In the genomic region with DNA sequence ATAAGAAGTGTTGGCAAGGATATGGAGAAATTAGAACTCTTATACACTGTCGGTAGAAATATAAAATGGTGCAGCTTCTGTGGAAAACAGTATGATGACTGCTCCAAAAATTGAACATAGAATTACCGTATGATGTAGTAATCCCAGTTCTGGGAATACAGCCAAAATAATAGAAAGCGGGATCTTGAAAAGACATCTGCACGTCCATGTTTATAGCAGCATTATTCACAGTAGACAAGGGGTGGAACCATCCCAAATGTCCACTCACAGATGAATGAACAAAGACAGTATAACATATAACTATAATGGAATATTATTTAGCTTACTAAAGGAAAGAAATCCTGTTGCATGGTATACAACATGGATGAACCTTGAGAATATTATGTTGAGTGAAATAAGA, we compare ENCODE assay signal across 20 cellular contexts.
DNase-seq lines count a peak whose midpoint lies in the region; ATAC-seq and TF ChIP-seq lines count a peak whose summit lies in the region.
"Had no signal": no experiment of that assay in that cellular context is flagged by ENCODE, and none has a peak within 500 bp of the region (broad histone marks: within the 10 kb centered on the region; RNA-seq: fewer than 3 reads in every experiment).

No MANE protein-coding gene starts in this region.

- CTCF ChIA-PET in AG04450 (lab: Charles Lee): interaction anchor here (1.3 kb wide), 1 partner anchor 9 kb away, joined by 3 read pairs; no protein-coding TSS in a partner anchor

- H3K27ac Mint-ChIP-seq in progenitor cell of endocrine pancreas: no peak overlapping the region

- no peak overlapping the region for H3K27ac ChIP-seq in AG04450 (ENCODE audit: low read depth, low read length)
- H3K27ac ChIP-seq: C4-2B, parathyroid adenoma had no signal

- TF ChIP-seq CTCF in AG04450 (IDR thresholded peaks at IDR 0.05; ENCODE audit: low read depth, low read length) (no peak), progenitor cell of endocrine pancreas (IDR thresholded peaks at IDR 0.05; ENCODE audit: unreplicated experiment) (no peak)

- no peaks in the 10 kb centered on the region for H3K9me3 Mint-ChIP-seq in progenitor cell of endocrine pancreas (ENCODE audit: low read depth)
- H3K9me3 Mint-ChIP-seq: activated T-cell treated with anti-CD3 and anti-CD28 coated beads, Interleukin-2, amount 50 U/mL, for 4 hours; nephron had no signal

- H3K9me3 ChIP-seq in AG04450 (ENCODE audit: control insufficient read depth, insufficient read depth, low read length): no peaks in the 10 kb centered on the region; the same call in 1 of the 2 replicates

- no peak overlapping the region for H3K4me3 ChIP-seq in AG04450 (ENCODE audit: low read depth, low read length)
- H3K4me3 ChIP-seq: K562 had no signal

- ATAC-seq in GM18907 (IDR thresholded peaks at IDR 0.05; ENCODE audit: unreplicated experiment): no peak
- ATAC-seq: activated T-cell treated with anti-CD3 and anti-CD28 coated beads, Interleukin-2, amount 50 U/mL, for 4 hours; K562 had no signal

- H3K4me3 Mint-ChIP-seq in progenitor cell of endocrine pancreas (ENCODE audit: low read depth): no peak overlapping the region
- H3K4me3 Mint-ChIP-seq: activated T-cell treated with anti-CD3 and anti-CD28 coated beads, Interleukin-2, amount 50 U/mL, for 4 hours; nephron had no signal

- H3K4me1 Mint-ChIP-seq in progenitor cell of endocrine pancreas (ENCODE audit: low read depth): no peaks in the 10 kb centered on the region

- H3K27me3 ChIP-seq in AG04450 (ENCODE audit: control insufficient read depth, insufficient read depth, low read length): no peaks in the 10 kb centered on the region

- peak; percentile 7 for DNase-seq in AG04450 (ENCODE audit: low read depth, low spot score)
- DNase-seq in NCI-H1105 treated with DMSO at 0.1 percent for 48 hours (lab: John Stamatoyannopoulos, UW): peak; percentile 63
- DNase-seq in NCI-H748 treated with DMSO at 0.1 percent for 48 hours (lab: John Stamatoyannopoulos, UW): peak; percentile 2
- DNase-seq in globus pallidus (ENCODE audit: low spot score): peak; percentile 92
- no peak for DNase-seq in T-helper 1 cell
- no peak for DNase-seq in SW 1271 (lab: John Stamatoyannopoulos, UW)
- DNase-seq in progenitor cell of endocrine pancreas (ENCODE audit: low spot score, unreplicated experiment): no peak
- DNase-seq: ACHN; activated CD4-positive, alpha-beta T cell treated with anti-CD3 and anti-CD28 coated beads for 1 hour; activated CD8-positive, alpha-beta memory T cell treated with anti-CD3 and anti-CD28 coated beads for 24 hours; activated naive CD4-positive, alpha-beta T cell treated with Interleukin-2 at 50 U/mL for 16 hours; activated T-cell treated with anti-CD3 and anti-CD28 coated beads, Interleukin-2, amount 50 U/mL, for 4 hours; GOT3; mesendoderm; MV-4-11 had no signal

- POLR2A ChIA-PET in AG04450 (lab: Yijun Ruan, JAX): no interaction called here

- H3K36me3 Mint-ChIP-seq in progenitor cell of endocrine pancreas (ENCODE audit: insufficient read depth): no peaks in the 10 kb centered on the region

- peaks cover 2% of the 10 kb centered on the region for H3K27me3 Mint-ChIP-seq in progenitor cell of endocrine pancreas

Comparison
In these comparisons a context has a peak if more than half of its experiments do, and no peak if none do; other contexts are left out.
1. DNase-seq: peak in AG04450 (single experiment), NCI-H1105 treated with DMSO at 0.1 percent for 48 hours (single experiment), NCI-H748 treated with DMSO at 0.1 percent for 48 hours (single experiment) and globus pallidus (single experiment); none in T-helper 1 cell (0 of 5), SW 1271 (0 of 2) and progenitor cell of endocrine pancreas (single experiment).